In the genomic region with DNA sequence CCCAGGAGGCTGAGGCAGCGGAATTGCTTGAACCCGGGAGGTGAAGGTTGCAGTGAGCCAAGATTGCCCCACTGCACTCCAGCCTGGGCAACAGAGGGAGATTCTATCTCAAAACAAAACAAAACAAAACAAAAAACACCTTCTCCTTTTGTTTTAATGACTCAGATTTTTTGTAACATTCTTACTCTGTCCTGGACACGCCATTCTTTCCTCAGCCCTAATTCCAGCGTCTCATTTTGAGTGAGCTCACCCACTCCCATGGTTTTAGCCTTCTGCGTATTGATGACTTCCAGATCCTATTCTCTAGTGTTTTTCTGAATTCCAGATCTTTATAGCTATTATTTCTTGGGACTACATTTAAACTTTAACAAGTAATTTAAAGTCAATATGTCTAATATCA, we compare ENCODE assay signal across 38 cellular contexts.
"Had no signal": no experiment of that assay in that cellular context is flagged by ENCODE, and none has a peak within 500 bp of the region (broad histone marks: within the 10 kb centered on the region; RNA-seq: fewer than 3 reads in every experiment).

No MANE protein-coding gene starts in this region.

- DNase-seq: activated effector memory CD4-positive, alpha-beta T cell treated with anti-CD3 and anti-CD28 coated beads, Interleukin-2, amount 50 U/mL, for 16 hours; activated effector memory CD4-positive, alpha-beta T cell treated with Interleukin-2 at 50 U/mL for 16 hours; activated gamma-delta T cell; activated gamma-delta T cell treated with Interleukin-2 at 50 U/mL for 16 hours; activated naive CD4-positive, alpha-beta T cell; activated naive CD4-positive, alpha-beta T cell treated with anti-CD3 and anti-CD28 coated beads for 36 hours; activated naive CD4-positive, alpha-beta T cell treated with anti-CD3 and anti-CD28 coated beads, Interleukin-2, amount 10 ng/mL, durations not matched to agents 7 days and 5 days; activated naive CD4-positive, alpha-beta T cell treated with anti-CD3 and anti-CD28 coated beads, Interleukin-2, amount 50 U/mL, for 16 hours; activated naive CD4-positive, alpha-beta T cell treated with Interleukin-2 at 50 U/mL for 16 hours; activated naive CD8-positive, alpha-beta T cell treated with anti-CD3 and anti-CD28 coated beads for 36 hours; activated naive CD8-positive, alpha-beta T cell treated with anti-CD3 and anti-CD28 coated beads, Interleukin-2, amount 10 ng/mL, durations not matched to agents 7 days and 5 days; activated naive CD8-positive, alpha-beta T cell treated with anti-CD3 and anti-CD28 coated beads, Interleukin-2, amount 50 U/mL, for 24 hours; activated T-cell treated with anti-CD3 and anti-CD28 coated beads for 4 hours; activated T-cell treated with anti-CD3 and anti-CD28 coated beads, Interleukin-2, amount 50 U/mL, for 1 hour; activated T-cell treated with anti-CD3 and anti-CD28 coated beads, Interleukin-2, amount 50 U/mL, for 24 hours; activated T-cell treated with anti-CD3 and anti-CD28 coated beads, Interleukin-2, amount 50 U/mL, for 4 hours; activated T-cell treated with anti-CD3 and anti-CD28 coated beads, Interleukin-2, amount 50 U/mL, for 48 hours; activated T-cell treated with anti-CD3 and anti-CD28 coated beads, Interleukin-2, amount 50 U/mL, for 72 hours; adrenal gland; amniotic stem cell; amygdala; anterior cingulate cortex; aorta; body of pancreas; brain microvascular endothelial cell; caudate nucleus; central memory CD4-positive, alpha-beta T cell; cerebellar nuclear complex had no signal

- ATAC-seq: activated naive CD4-positive, alpha-beta T cell treated with anti-CD3 and anti-CD28 coated beads, Interleukin-2, amount 50 U/mL, for 72 hours; activated naive CD8-positive, alpha-beta T cell treated with anti-CD3 and anti-CD28 coated beads, Interleukin-2, amount 50 U/mL, for 24 hours; activated T-cell treated with anti-CD3 and anti-CD28 coated beads, Interleukin-2, amount 50 U/mL, for 4 hours; activated T-cell treated with anti-CD3 and anti-CD28 coated beads, Interleukin-2, amount 50 U/mL, for 72 hours; activated T-helper 17 cell treated with anti-CD3 and anti-CD28 coated beads, Interleukin-2, amount 50 U/mL, for 72 hours; body of pancreas had no signal

- H3K4me3 ChIP-seq: adrenal gland, ascending aorta, body of pancreas, breast epithelium, cardiac muscle cell had no signal

- H3K27ac ChIP-seq: adrenal gland, ascending aorta, body of pancreas, brain microvascular endothelial cell, breast epithelium, cardiac muscle cell had no signal

- H3K27ac Mint-ChIP-seq: activated naive CD4-positive, alpha-beta T cell treated with anti-CD3 and anti-CD28 coated beads for 36 hours; activated naive CD4-positive, alpha-beta T cell treated with anti-CD3 and anti-CD28 coated beads, Interleukin-2, amount 10 ng/mL, durations not matched to agents 7 days and 5 days; activated naive CD4-positive, alpha-beta T cell treated with anti-CD3 and anti-CD28 coated beads, Interleukin-2, amount 50 U/mL, for 24 hours; activated naive CD8-positive, alpha-beta T cell; activated naive CD8-positive, alpha-beta T cell treated with anti-CD3 and anti-CD28 coated beads for 36 hours; activated naive CD8-positive, alpha-beta T cell treated with anti-CD3 and anti-CD28 coated beads, Interleukin-2, amount 10 ng/mL, durations not matched to agents 7 days and 5 days; activated naive CD8-positive, alpha-beta T cell treated with anti-CD3 and anti-CD28 coated beads, Interleukin-2, amount 50 U/mL, for 24 hours; activated T-cell treated with anti-CD3 and anti-CD28 coated beads, Interleukin-2, amount 50 U/mL, for 24 hours; activated T-cell treated with anti-CD3 and anti-CD28 coated beads, Interleukin-2, amount 50 U/mL, for 72 hours; activated T-helper 2 cell treated with anti-CD3 and anti-CD28 coated beads, Interferon-gamma antibody, Interleukin-2, Interleukin-4, amounts not matched to agents 10 μg/mL and 5 μg/mL and 100 μg/mL, durations not matched to agents 14 hours and 24 hours and 36 hours had no signal

- H3K4me1 ChIP-seq: breast epithelium had no signal

- H3K27me3 Mint-ChIP-seq: central memory CD8-positive, alpha-beta T cell had no signal

- H3K9me3 ChIP-seq: adrenal gland, ascending aorta, body of pancreas, breast epithelium had no signal

- H3K4me3 Mint-ChIP-seq: activated naive CD4-positive, alpha-beta T cell treated with anti-CD3 and anti-CD28 coated beads for 36 hours; activated naive CD4-positive, alpha-beta T cell treated with anti-CD3 and anti-CD28 coated beads, Interleukin-2, amount 10 ng/mL, durations not matched to agents 7 days and 5 days; activated naive CD4-positive, alpha-beta T cell treated with anti-CD3 and anti-CD28 coated beads, Interleukin-2, amount 50 U/mL, for 24 hours; activated naive CD8-positive, alpha-beta T cell; activated naive CD8-positive, alpha-beta T cell treated with anti-CD3 and anti-CD28 coated beads for 36 hours; activated naive CD8-positive, alpha-beta T cell treated with anti-CD3 and anti-CD28 coated beads, Interleukin-2, amount 10 ng/mL, durations not matched to agents 7 days and 5 days; activated naive CD8-positive, alpha-beta T cell treated with anti-CD3 and anti-CD28 coated beads, Interleukin-2, amount 50 U/mL, for 24 hours; activated T-cell treated with anti-CD3 and anti-CD28 coated beads, Interleukin-2, amount 50 U/mL, for 24 hours; activated T-cell treated with anti-CD3 and anti-CD28 coated beads, Interleukin-2, amount 50 U/mL, for 4 hours; activated T-cell treated with anti-CD3 and anti-CD28 coated beads, Interleukin-2, amount 50 U/mL, for 72 hours; activated T-helper 17 cell treated with anti-CD3 and anti-CD28 coated beads, Interleukin-2, amount 50 U/mL, for 72 hours; brain; central memory CD8-positive, alpha-beta T cell had no signal

- H3K27me3 ChIP-seq: adrenal gland, ascending aorta, body of pancreas, brain microvascular endothelial cell, breast epithelium, cardiac muscle cell had no signal

- H3K9me3 Mint-ChIP-seq: activated naive CD4-positive, alpha-beta T cell treated with anti-CD3 and anti-CD28 coated beads for 36 hours; activated naive CD4-positive, alpha-beta T cell treated with anti-CD3 and anti-CD28 coated beads, Interleukin-2, amount 10 ng/mL, durations not matched to agents 7 days and 5 days; activated naive CD4-positive, alpha-beta T cell treated with anti-CD3 and anti-CD28 coated beads, Interleukin-2, amount 50 U/mL, for 24 hours; activated naive CD4-positive, alpha-beta T cell treated with anti-CD3 and anti-CD28 coated beads, Interleukin-2, amount 50 U/mL, for 72 hours; activated naive CD8-positive, alpha-beta T cell treated with anti-CD3 and anti-CD28 coated beads for 36 hours; activated naive CD8-positive, alpha-beta T cell treated with anti-CD3 and anti-CD28 coated beads, Interleukin-2, amount 10 ng/mL, durations not matched to agents 7 days and 5 days; activated naive CD8-positive, alpha-beta T cell treated with anti-CD3 and anti-CD28 coated beads, Interleukin-2, amount 50 U/mL, for 24 hours; activated T-cell treated with anti-CD3 and anti-CD28 coated beads, Interleukin-2, amount 50 U/mL, for 24 hours; activated T-cell treated with anti-CD3 and anti-CD28 coated beads, Interleukin-2, amount 50 U/mL, for 4 hours; activated T-cell treated with anti-CD3 and anti-CD28 coated beads, Interleukin-2, amount 50 U/mL, for 72 hours; activated T-helper 17 cell treated with anti-CD3 and anti-CD28 coated beads, Interleukin-2, amount 50 U/mL, for 72 hours; activated T-helper 2 cell treated with anti-CD3 and anti-CD28 coated beads, Interferon-gamma antibody, Interleukin-2, Interleukin-4, amounts not matched to agents 10 μg/mL and 5 μg/mL and 100 μg/mL, durations not matched to agents 14 hours and 24 hours and 36 hours; central memory CD8-positive, alpha-beta T cell had no signal

- H3K36me3 Mint-ChIP-seq: activated naive CD4-positive, alpha-beta T cell treated with anti-CD3 and anti-CD28 coated beads, Interleukin-2, amount 10 ng/mL, durations not matched to agents 7 days and 5 days; activated naive CD4-positive, alpha-beta T cell treated with anti-CD3 and anti-CD28 coated beads, Interleukin-2, amount 50 U/mL, for 24 hours; activated naive CD4-positive, alpha-beta T cell treated with anti-CD3 and anti-CD28 coated beads, Interleukin-2, amount 50 U/mL, for 72 hours; activated naive CD8-positive, alpha-beta T cell; activated naive CD8-positive, alpha-beta T cell treated with anti-CD3 and anti-CD28 coated beads for 36 hours; activated naive CD8-positive, alpha-beta T cell treated with anti-CD3 and anti-CD28 coated beads, Interleukin-2, amount 10 ng/mL, durations not matched to agents 7 days and 5 days; brain had no signal

- H3K36me3 ChIP-seq: adrenal gland, ascending aorta, brain microvascular endothelial cell, breast epithelium, cardiac muscle cell had no signal

- H3K4me1 Mint-ChIP-seq: activated naive CD4-positive, alpha-beta T cell treated with anti-CD3 and anti-CD28 coated beads, Interleukin-2, amount 10 ng/mL, durations not matched to agents 7 days and 5 days; activated naive CD4-positive, alpha-beta T cell treated with anti-CD3 and anti-CD28 coated beads, Interleukin-2, amount 50 U/mL, for 24 hours; activated naive CD8-positive, alpha-beta T cell treated with anti-CD3 and anti-CD28 coated beads for 36 hours; activated naive CD8-positive, alpha-beta T cell treated with anti-CD3 and anti-CD28 coated beads, Interleukin-2, amount 10 ng/mL, durations not matched to agents 7 days and 5 days; activated naive CD8-positive, alpha-beta T cell treated with anti-CD3 and anti-CD28 coated beads, Interleukin-2, amount 50 U/mL, for 24 hours; activated T-helper 17 cell treated with anti-CD3 and anti-CD28 coated beads, Interleukin-2, amount 50 U/mL, for 72 hours; central memory CD8-positive, alpha-beta T cell had no signal
